20 cellular contexts compared by ENCODE assay signal in genomic region chr2:66661253-66662173, GRCh38.
DNase-seq lines count a peak whose midpoint lies in the region; ATAC-seq, FAIRE-seq and TF ChIP-seq lines count a peak whose summit lies in the region.
"Had no signal": no experiment of that assay in that cellular context is flagged by ENCODE, and none has a peak within 500 bp of the region (broad histone marks: within the 10 kb centered on the region; RNA-seq: fewer than 3 reads in every experiment).

No MANE protein-coding gene starts in this region.

- H3K27ac ChIP-seq in IMR-90 (ENCODE audit: insufficient read depth, low read length), result no peak overlapping the region
- H3K27ac ChIP-seq in RWPE2 (ENCODE audit: poor library complexity, severe bottlenecking), result no peak overlapping the region
- H3K27ac ChIP-seq in HepG2 (ENCODE audit: extremely low read length, insufficient read depth, low read length), result no peak overlapping the region
- no peak overlapping the region for H3K27ac ChIP-seq in osteoblast (ENCODE audit: low read depth, low read length)
- no peak overlapping the region for H3K27ac ChIP-seq in substantia nigra (ENCODE audit: low read depth, low read length, poor library complexity, severe bottlenecking)
- no peak overlapping the region for H3K27ac ChIP-seq in stomach
- H3K27ac ChIP-seq: A549, GM23248 had no signal

- peak overlapping the region; percentile 58 for H2AFZ ChIP-seq in IMR-90 (replicated peaks; ENCODE audit: low read length, poor library complexity)
- no peak overlapping the region for H2AFZ ChIP-seq in HepG2 (ENCODE audit: low read length)
- no peak overlapping the region for H2AFZ ChIP-seq in osteoblast (ENCODE audit: low read length)
- H2AFZ ChIP-seq: GM23248 had no signal

- WGBS in IMR-90 (ENCODE audit: extremely low coverage in 2 of 2, insufficient read length in 1 of 2), 2 experiments, result 87% methylated on average over 3 of the region's 10 CpGs; no CpG with 5 or more reads in 1 of the 2 experiments
- 10% methylated on average over 9 of the region's 10 CpGs for WGBS in HepG2 (ENCODE audit: low lambda C conversion rate)
- WGBS in stomach, 5 donors, result 53 to 72% (median 58%) methylated on average over 9 to 10 of the region's 10 CpGs

- no peak overlapping the region for H2BK15ac ChIP-seq in IMR-90 (ENCODE audit: low read depth, low read length)

- H2AK9ac ChIP-seq in IMR-90 (replicated peaks; ENCODE audit: low read depth, low read length, poor library complexity), result no peak overlapping the region

- no peaks in the 10 kb centered on the region for H4K20me1 ChIP-seq in IMR-90 (ENCODE audit: insufficient read depth, low read length)
- no peaks in the 10 kb centered on the region for H4K20me1 ChIP-seq in HepG2 (ENCODE audit: insufficient read depth, low read length)
- H4K20me1 ChIP-seq in osteoblast (ENCODE audit: insufficient read depth, low read length), result no peaks in the 10 kb centered on the region

- H2BK20ac ChIP-seq in IMR-90 (ENCODE audit: low read depth, low read length), result no peak overlapping the region

- intact Hi-C loops in IMR-90 (cut with micrococcal nuclease) (no loop called here), HepG2 (cut with micrococcal nuclease; ENCODE audit: unreplicated experiment) (no loop called here), stomach (cut with DNase I; ENCODE audit: low total_unique reads) (no loop called here)

- H3K56ac ChIP-seq in IMR-90 (ENCODE audit: extremely low read depth, insufficient read depth, low read length), result no peak overlapping the region

- H3K9me3 ChIP-seq in IMR-90 (ENCODE audit: control insufficient read depth, insufficient read depth, low read length) (no peaks in the 10 kb centered on the region), RWPE2 (ENCODE audit: severe bottlenecking) (no peaks in the 10 kb centered on the region), HepG2 (ENCODE audit: low read length) (no peaks in the 10 kb centered on the region), osteoblast (ENCODE audit: low read depth, low read length) (no peaks in the 10 kb centered on the region), stomach (peaks cover 0 to 14% (median 10%) of the 10 kb centered on the region in 4 donors)
- H3K9me3 ChIP-seq: A549, BE2C had no signal

- no peak overlapping the region for H4K5ac ChIP-seq in IMR-90 (ENCODE audit: low read depth, low read length)

- no peak overlapping the region for H3K23ac ChIP-seq in IMR-90 (ENCODE audit: low read depth, low read length)

- H3K27me3 ChIP-seq in IMR-90 (ENCODE audit: control insufficient read depth, insufficient read depth, low read length) (no peaks in the 10 kb centered on the region), RWPE2 (ENCODE audit: insufficient read depth, poor library complexity, severe bottlenecking) (no peaks in the 10 kb centered on the region), HepG2 (ENCODE audit: control insufficient read depth in 1 of 2, insufficient read depth in 2 of 2, low read length in 2 of 2) (no peaks in the 10 kb centered on the region), osteoblast (ENCODE audit: insufficient read depth, low read length) (no peaks in the 10 kb centered on the region), stomach (peaks cover 0 to 7% (median 0%) of the 10 kb centered on the region in 3 donors)
- H3K27me3 ChIP-seq: BE2C had no signal

- H2BK5ac ChIP-seq in IMR-90 (ENCODE audit: low read depth, low read length, poor library complexity, severe bottlenecking), result no peak overlapping the region

- dilution Hi-C loops in IMR-90 (cut with HindIII; ENCODE audit: low sequenced_read_pairs, unreplicated experiment), result no loop called here

- POLR2A ChIA-PET in IMR-90 (lab: Charles Lee; ENCODE audit: unreplicated experiment), result no interaction called here
- POLR2A ChIA-PET in HepG2 (lab: Yijun Ruan, JAX), result no interaction called here

- ATAC-seq in IMR-90 (ENCODE audit: low read depth) (no peak), RWPE2 (ENCODE audit: low read depth) (no peak), HepG2 (no peak; the same call in 2 of the 3 replicates)
- ATAC-seq: A549; CD8-positive, alpha-beta T cell had no signal

- no peak overlapping the region for H3K4ac ChIP-seq in IMR-90 (ENCODE audit: low read depth, low read length)

- TF ChIP-seq EP300 in HepG2 (IDR thresholded peaks at IDR 0.05; ENCODE audit: low read depth in 2 of 2, low read length in 2 of 2) (no peak), HepG2 (CRISPR knock-in tag; IDR thresholded peaks at IDR 0.05; ENCODE audit: borderline replicate concordance) (no peak), stomach (IDR thresholded peaks at IDR 0.05) (no peak)

- H3K18ac ChIP-seq in IMR-90 (ENCODE audit: low read depth, low read length), result no peak overlapping the region

- no peak overlapping the region for H3K14ac ChIP-seq in IMR-90 (replicated peaks; ENCODE audit: low read depth, low read length)

- DNase-seq in IMR-90 (no peak), RWPE2 (ENCODE audit: low spot score) (peak; percentile 45), HepG2 (ENCODE audit: low spot score) (no peak), osteoblast (ENCODE audit: insufficient read length, low spot score, missing footprints) (peak; percentile 8), substantia nigra (lab: John Stamatoyannopoulos, UW) (no peak), activated gamma-delta T cell (lab: John Stamatoyannopoulos, UW) (no peak), stomach (no peak)
- DNase-seq: BE2C; CD8-positive, alpha-beta T cell; COR-L47; DMS153; DMS79 treated with DMSO at 0.1 percent for 48 hours; EL; GM23248; H9 had no signal

- H3K4me2 ChIP-seq in IMR-90 (ENCODE audit: low read depth, low read length), result no peak overlapping the region
- H3K4me2 ChIP-seq in HepG2 (ENCODE audit: low read depth, low read length), result no peak overlapping the region
- no peak overlapping the region for H3K4me2 ChIP-seq in osteoblast (ENCODE audit: insufficient read depth, low read length)
- H3K4me2 ChIP-seq: A549 had no signal

- H3K9me1 ChIP-seq in IMR-90 (ENCODE audit: insufficient read depth, low read length), result peaks cover 6% of the 10 kb centered on the region

- H3K9ac ChIP-seq in IMR-90 (ENCODE audit: low read depth, low read length), result no peak overlapping the region
- H3K9ac ChIP-seq in HepG2 (ENCODE audit: insufficient read depth, low read depth, low read length), result no peak overlapping the region
- H3K9ac ChIP-seq: GM23248 had no signal

- CTCF ChIA-PET in IMR-90 (lab: Yijun Ruan, JAX), result no interaction called here
- CTCF ChIA-PET in HepG2 (lab: Yijun Ruan, JAX; ENCODE audit: low intra/inter-chr PET ratio, low total read pairs), result no interaction called here

- no peak overlapping the region for H2BK120ac ChIP-seq in IMR-90 (ENCODE audit: low read depth, low read length)

- BruUV-seq in IMR-90 (replicated peaks; lab: Mats Ljungman, UMichigan) (no TSS peak), HepG2 (replicated peaks; lab: Mats Ljungman, UMichigan) (no TSS peak)

- no peak overlapping the region for H4K8ac ChIP-seq in IMR-90 (ENCODE audit: low read depth in 2 of 2, low read length in 2 of 2)

- no peaks in the 10 kb centered on the region for H3K79me1 ChIP-seq in IMR-90 (ENCODE audit: low read depth in 1 of 2, low read length in 2 of 2)

- H3K4me3 ChIP-seq in IMR-90 (ENCODE audit: insufficient read depth, low read depth, low read length) (no peak overlapping the region), RWPE2 (ENCODE audit: severe bottlenecking) (no peak overlapping the region), HepG2 (replicated peaks in 1 of 3; ENCODE audit: insufficient read depth in 1 of 3, low read depth in 2 of 3, low read length in 3 of 3) (no peak overlapping the region), osteoblast (ENCODE audit: insufficient read depth, low read length) (no peak overlapping the region), stomach (no peak overlapping the region)
- H3K4me3 ChIP-seq: A549, GM23248 had no signal

- no peak overlapping the region for H4K91ac ChIP-seq in IMR-90 (ENCODE audit: insufficient read depth, low read depth, low read length)

- TF ChIP-seq RAD21 in IMR-90 (IDR thresholded peaks at IDR 0.05; ENCODE audit: low read length) (no peak), HepG2 (CRISPR knock-in tag; IDR thresholded peaks at IDR 0.05) (no peak)

- H3K36me3 ChIP-seq in IMR-90 (ENCODE audit: control insufficient read depth, insufficient read depth, low read length) (no peaks in the 10 kb centered on the region), RWPE2 (ENCODE audit: low read depth) (no peaks in the 10 kb centered on the region), HepG2 (replicated peaks in 1 of 2; ENCODE audit: control insufficient read depth in 1 of 2, insufficient read depth in 2 of 2, low read length in 2 of 2) (no peaks in the 10 kb centered on the region), osteoblast (ENCODE audit: insufficient read depth, low read length) (no peaks in the 10 kb centered on the region), stomach (no peaks in the 10 kb centered on the region)
- H3K36me3 ChIP-seq: BE2C had no signal

- TF ChIP-seq POLR2A in IMR-90 (IDR thresholded peaks at IDR 0.05; ENCODE audit: low read depth, low read length) (no peak), HepG2 (IDR thresholded peaks at IDR 0.05; ENCODE audit: insufficient read depth in 1 of 2, low read depth in 2 of 2, low read length in 2 of 2) (no peak), stomach (IDR thresholded peaks at IDR 0.05) (no peak)

- H3K79me2 ChIP-seq in HepG2 (ENCODE audit: insufficient read depth, low read length), result no peaks in the 10 kb centered on the region
- no peaks in the 10 kb centered on the region for H3K79me2 ChIP-seq in osteoblast (ENCODE audit: insufficient read depth, low read length)

- no peak for FAIRE-seq in HepG2 (lab: Jason Lieb, UNC)
- FAIRE-seq: A549, D721Med, G401.6, GM12891, GM19239 had no signal

- no peak for TF ChIP-seq CTCF in IMR-90 (conservative IDR thresholded peaks at IDR 0.05; ENCODE audit: low read depth, low read length)
- TF ChIP-seq CTCF in RWPE2 (IDR thresholded peaks at IDR 0.05; ENCODE audit: poor library complexity, severe bottlenecking), result no peak
- no peak for TF ChIP-seq CTCF in HepG2 (CRISPR knock-in tag; IDR thresholded peaks at IDR 0.05)
- no peak for TF ChIP-seq CTCF in osteoblast (IDR thresholded peaks at IDR 0.05; ENCODE audit: extremely low read depth, low read depth, low read length)
- TF ChIP-seq CTCF in stomach (IDR thresholded peaks at IDR 0.05), result no peak

- H3K4me1 ChIP-seq in IMR-90 (ENCODE audit: control insufficient read depth, insufficient read depth, low read length) (0 out of 2 replicates have a peak, but pooled peaks cover 2% of the 10 kb centered on the region), RWPE2 (ENCODE audit: insufficient read depth, poor library complexity, severe bottlenecking) (no peaks in the 10 kb centered on the region), HepG2 (ENCODE audit: insufficient read depth, low read length) (no peaks in the 10 kb centered on the region), osteoblast (ENCODE audit: insufficient read depth, low read length) (no peaks in the 10 kb centered on the region), stomach (no peaks in the 10 kb centered on the region)
- H3K4me1 ChIP-seq: A549, BE2C had no signal

- H2AK5ac ChIP-seq in IMR-90 (ENCODE audit: low read depth, low read length), result no peak overlapping the region

- in situ Hi-C loops in IMR-90 (cut with MboI; ENCODE audit: low sequenced_read_pairs), result no loop called here
- in situ Hi-C loops in HepG2 (cut with HindIII; ENCODE audit: extremely low pct_ligation_motif_present, low pct_unique_long_range_greater_than_20kb), result no loop called here

TF ChIP-seq in IMR-90, 13 proteins besides CTCF, POLR2A, EP300 and RAD21 (continues in another document):
- TF ChIP-seq SMC3 (IDR thresholded peaks at IDR 0.05; ENCODE audit: low read depth, low read length), result no peak

Comparison
In these comparisons a context has a peak if more than half of its experiments do, and no peak if none do; other contexts are left out.
1. DNase-seq: peak in RWPE2 (single experiment) and osteoblast (single experiment); none in IMR-90 (single experiment), HepG2 (single experiment), substantia nigra (0 of 49), activated gamma-delta T cell (single experiment) and stomach (single experiment).